ENCODE assay signal across 8 cellular contexts in the genomic region with DNA sequence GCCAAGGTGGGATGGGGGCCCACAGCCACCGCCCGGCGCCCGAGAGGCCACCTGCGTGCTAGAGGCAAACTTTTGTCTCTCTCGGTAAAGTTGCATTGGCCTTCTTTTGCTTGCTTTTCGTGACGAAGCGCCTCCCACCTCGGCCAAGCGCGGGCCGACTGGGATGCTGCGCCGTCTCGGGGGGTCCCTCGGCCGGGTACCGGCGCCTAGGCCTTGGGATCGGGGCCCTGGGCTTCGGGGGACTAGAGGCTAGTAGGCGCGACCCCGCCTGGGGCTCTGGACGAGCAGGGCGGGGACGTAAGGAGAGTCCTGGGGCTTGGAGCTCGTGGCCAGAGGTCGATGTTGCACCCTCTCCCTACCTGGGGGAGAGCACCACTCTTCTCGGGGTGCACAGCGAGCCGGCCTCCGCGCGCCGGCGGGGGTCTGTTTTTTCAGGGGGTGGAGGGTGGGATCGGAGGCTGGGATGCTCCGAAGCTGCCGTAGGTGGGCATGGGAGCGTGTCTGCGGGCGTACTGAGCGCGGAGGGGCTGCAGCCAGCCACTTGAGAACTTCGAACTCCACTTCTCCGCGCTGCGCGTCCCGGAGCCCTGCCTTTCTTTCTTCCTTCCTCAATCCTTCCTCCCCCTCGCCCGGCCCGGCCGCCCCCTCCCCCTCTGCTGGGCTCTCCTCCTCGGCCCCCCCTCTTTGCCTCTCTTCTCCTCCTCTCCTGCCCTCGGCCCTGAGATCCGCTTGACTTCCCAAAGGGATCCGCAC. TPM values are rescaled to one million over a fixed set of nuclear protein-coding genes. Genes with fewer than 3 reads are reported as not detected.
DNase-seq lines count a peak whose midpoint lies in the region; ATAC-seq lines count a peak whose summit lies in the region.
"Had no signal": no experiment of that assay in that cellular context is flagged by ENCODE, and none has a peak within 500 bp of the region (broad histone marks: within the 10 kb centered on the region; RNA-seq: fewer than 3 reads in every experiment).

No MANE protein-coding gene starts in this region.

- no peaks in the 10 kb centered on the region for H3K4me1 Mint-ChIP-seq in activated T-helper 17 cell treated with anti-CD3 and anti-CD28 coated beads, Interleukin-2, amount 50 U/mL, for 72 hours
- peaks cover 18% of the 10 kb centered on the region for H3K4me1 Mint-ChIP-seq in stimulated activated naive CD8-positive, alpha-beta T cell treated with anti-CD3 and anti-CD28 coated beads, Interleukin-15, amount 100 ng/mL, for 72 hours

- no peak overlapping the region for H3K27ac ChIP-seq in iPS-18a (ENCODE audit: low read length)

- peak overlapping the region; percentile 93 for H3K4me3 ChIP-seq in iPS-18a (ENCODE audit: low read length)

- DNase-seq in stimulated activated naive CD8-positive, alpha-beta T cell treated with anti-CD3 and anti-CD28 coated beads, Interleukin-15, amount 100 ng/mL, for 72 hours, result no peak
- DNase-seq in HT-29 (ENCODE audit: low spot score), result no peak
- no peak for DNase-seq in activated CD4-positive, alpha-beta T cell treated with anti-CD3 and anti-CD28 coated beads, Interleukin-2, amount 50 U/mL, for 4 hours
- DNase-seq: naive B cell had no signal

- peak overlapping the region; percentile 87 for H3K9ac ChIP-seq in iPS-18a (ENCODE audit: low read length)

- H3K36me3 Mint-ChIP-seq in activated T-helper 17 cell treated with anti-CD3 and anti-CD28 coated beads, Interleukin-2, amount 50 U/mL, for 72 hours (ENCODE audit: low read depth), result no peaks in the 10 kb centered on the region
- H3K36me3 Mint-ChIP-seq: naive B cell had no signal

- H3K27ac Mint-ChIP-seq in activated T-helper 17 cell treated with anti-CD3 and anti-CD28 coated beads, Interleukin-2, amount 50 U/mL, for 72 hours, result no peak overlapping the region
- no peak overlapping the region for H3K27ac Mint-ChIP-seq in stimulated activated naive CD8-positive, alpha-beta T cell treated with anti-CD3 and anti-CD28 coated beads, Interleukin-15, amount 100 ng/mL, for 72 hours
- H3K27ac Mint-ChIP-seq: naive B cell had no signal

- ATAC-seq in HG02759 (IDR thresholded peaks at IDR 0.05; ENCODE audit: unreplicated experiment), result peak; percentile 13
- ATAC-seq in activated T-helper 17 cell treated with anti-CD3 and anti-CD28 coated beads, Interleukin-2, amount 50 U/mL, for 72 hours (replicated peaks), result no peak
- peak; percentile 41 for ATAC-seq in stimulated activated naive CD8-positive, alpha-beta T cell treated with anti-CD3 and anti-CD28 coated beads, Interleukin-15, amount 100 ng/mL, for 72 hours
- no peak for ATAC-seq in HG03354 (IDR thresholded peaks at IDR 0.05; ENCODE audit: poor library complexity, severe bottlenecking, unreplicated experiment)

- peaks cover 4% of the 10 kb centered on the region for H3K36me3 ChIP-seq in iPS-18a (ENCODE audit: control insufficient read depth, low read depth, low read length)

- H3K4me3 Mint-ChIP-seq in activated T-helper 17 cell treated with anti-CD3 and anti-CD28 coated beads, Interleukin-2, amount 50 U/mL, for 72 hours, result peak overlapping the region; percentile 31
- H3K4me3 Mint-ChIP-seq in stimulated activated naive CD8-positive, alpha-beta T cell treated with anti-CD3 and anti-CD28 coated beads, Interleukin-15, amount 100 ng/mL, for 72 hours, result peak overlapping the region; percentile 39 to 58

- H3K9me3 ChIP-seq in iPS-18a (ENCODE audit: control insufficient read depth, low read depth, low read length), result no peaks in the 10 kb centered on the region

- H3K27me3 ChIP-seq in iPS-18a (ENCODE audit: control insufficient read depth, insufficient read depth, low read length), result peaks cover 12% of the 10 kb centered on the region

- H3K27me3 Mint-ChIP-seq in activated T-helper 17 cell treated with anti-CD3 and anti-CD28 coated beads, Interleukin-2, amount 50 U/mL, for 72 hours, result peaks cover 57% of the 10 kb centered on the region
- peaks cover 93% of the 10 kb centered on the region for H3K27me3 Mint-ChIP-seq in stimulated activated naive CD8-positive, alpha-beta T cell treated with anti-CD3 and anti-CD28 coated beads, Interleukin-15, amount 100 ng/mL, for 72 hours

- no peaks in the 10 kb centered on the region for H3K9me3 Mint-ChIP-seq in activated T-helper 17 cell treated with anti-CD3 and anti-CD28 coated beads, Interleukin-2, amount 50 U/mL, for 72 hours
- H3K9me3 Mint-ChIP-seq in stimulated activated naive CD8-positive, alpha-beta T cell treated with anti-CD3 and anti-CD28 coated beads, Interleukin-15, amount 100 ng/mL, for 72 hours, result no peaks in the 10 kb centered on the region
- H3K9me3 Mint-ChIP-seq: naive B cell had no signal

- peaks cover 41% of the 10 kb centered on the region for H3K4me1 ChIP-seq in iPS-18a (ENCODE audit: control insufficient read depth, low read depth, low read length)

RNA-seq across cellular contexts. Expression of gene GLI2, which starts 0.7 kb away (rescaled TPM):
- not detected for total RNA-seq in activated T-helper 17 cell treated with anti-CD3 and anti-CD28 coated beads, Interleukin-2, amount 50 U/mL, for 72 hours
- 0.31 and 8.7 TPM in 2 replicates for total RNA-seq in HT-29 (2014; rRNA removed; shearing (Covaris generic))

Comparison
In these comparisons a context has a peak if more than half of its experiments do, and no peak if none do; other contexts are left out.
1. ATAC-seq: peak in HG02759 (single experiment) and stimulated activated naive CD8-positive, alpha-beta T cell treated with anti-CD3 and anti-CD28 coated beads, Interleukin-15, amount 100 ng/mL, for 72 hours (single experiment); none in activated T-helper 17 cell treated with anti-CD3 and anti-CD28 coated beads, Interleukin-2, amount 50 U/mL, for 72 hours (single experiment) and HG03354 (single experiment).